Comparison of ENCODE assay signal across 20 cellular contexts in the genomic region with DNA sequence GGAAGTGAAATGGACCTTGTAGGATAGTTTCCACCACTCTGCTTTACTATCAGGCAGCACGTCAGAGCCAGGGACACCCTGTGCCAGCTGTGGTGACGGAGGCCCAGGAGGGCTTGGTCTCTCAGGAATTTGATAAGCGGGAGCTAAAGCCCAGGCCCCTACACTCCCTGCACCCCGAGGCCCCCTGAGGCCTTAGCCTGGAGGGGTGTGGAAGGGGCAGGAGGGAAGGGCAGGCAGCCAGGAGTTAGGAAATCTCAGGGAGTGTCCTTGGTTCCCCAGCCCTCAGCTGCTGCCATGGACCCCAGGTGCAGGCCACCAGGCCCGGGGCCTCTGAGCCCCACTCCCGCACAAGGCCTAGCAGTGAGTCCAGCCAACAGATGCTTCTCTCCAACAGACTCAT. TPM values are rescaled to one million over a fixed set of nuclear protein-coding genes. Genes with fewer than 3 reads are reported as not detected.
A peak's percentile ranks its signal among the peaks of the same experiment; 100 is the strongest.
DNase-seq lines count a peak whose midpoint lies in the region; ATAC-seq and TF ChIP-seq lines count a peak whose summit lies in the region.
"Had no signal": no experiment of that assay in that cellular context is flagged by ENCODE, and none has a peak within 500 bp of the region (broad histone marks: within the 10 kb centered on the region; RNA-seq: fewer than 3 reads in every experiment).

No MANE protein-coding gene starts in this region.

- ATAC-seq in SK-N-SH treated with all-trans-retinoic acid at 6 μM for 48 hours (no peak; the same call in 2 of the 3 replicates), heart left ventricle (peak; percentile 76 to 89 (median 82)), upper lobe of right lung (peak; percentile 26)
- ATAC-seq: HCT116 had no signal

- H3K36me3 ChIP-seq in SK-N-SH (replicated peaks in 1 of 2; ENCODE audit: control insufficient read depth in 1 of 2, insufficient read depth in 2 of 2, low read length in 1 of 2): peaks cover 0 to 4% of the 10 kb centered on the region in 2 experiments
- peaks cover 0 to 31% (median 5%) of the 10 kb centered on the region in 9 donors for H3K36me3 ChIP-seq in heart left ventricle
- peaks cover 17% of the 10 kb centered on the region for H3K36me3 ChIP-seq in upper lobe of right lung

- TF ChIP-seq CTCF in SK-N-SH (IDR thresholded peaks at IDR 0.05): no peak
- no peak for TF ChIP-seq CTCF in heart left ventricle (IDR thresholded peaks at IDR 0.05)
- TF ChIP-seq CTCF in nephron (IDR thresholded peaks at IDR 0.05; ENCODE audit: unreplicated experiment in 3 of 3): no peak
- TF ChIP-seq CTCF in upper lobe of right lung (IDR thresholded peaks at IDR 0.05): no peak

- no peak overlapping the region for H3K9ac ChIP-seq in SK-N-SH

- H3F3A ChIP-seq in SK-N-SH (replicated peaks; ENCODE audit: insufficient read depth): no peaks in the 10 kb centered on the region

- H3K9me3 ChIP-seq in SK-N-SH: no peaks in the 10 kb centered on the region
- H3K9me3 ChIP-seq in heart left ventricle: no peaks in the 10 kb centered on the region
- no peaks in the 10 kb centered on the region for H3K9me3 ChIP-seq in upper lobe of right lung
- H3K9me3 ChIP-seq: upper lobe of left lung had no signal

- peaks cover 3% of the 10 kb centered on the region for H3K36me3 Mint-ChIP-seq in nephron (ENCODE audit: low read depth)
- H3K36me3 Mint-ChIP-seq in activated CD4-positive, alpha-beta memory T cell treated with anti-CD3 and anti-CD28 coated beads for 36 hours: no peaks in the 10 kb centered on the region
- H3K36me3 Mint-ChIP-seq: activated naive CD8-positive, alpha-beta T cell treated with anti-CD3 and anti-CD28 coated beads, Interleukin-2, amount 10 ng/mL, durations not matched to agents 7 days and 5 days had no signal

- H3K4me1 Mint-ChIP-seq in nephron: peaks cover 10% of the 10 kb centered on the region
- H3K4me1 Mint-ChIP-seq in activated CD4-positive, alpha-beta memory T cell treated with anti-CD3 and anti-CD28 coated beads for 36 hours (ENCODE audit: low read depth): no peaks in the 10 kb centered on the region
- H3K4me1 Mint-ChIP-seq: activated CD4-positive, alpha-beta T cell treated with anti-CD3 and anti-CD28 coated beads, Interleukin-2, amount 10 ng/mL, durations not matched to agents 7 days and 5 days; activated naive CD8-positive, alpha-beta T cell treated with anti-CD3 and anti-CD28 coated beads, Interleukin-2, amount 10 ng/mL, durations not matched to agents 7 days and 5 days had no signal

- intact Hi-C loops in heart left ventricle (cut with DNase I) (no loop called here), upper lobe of right lung (cut with DNase I) (no loop called here)
- intact Hi-C loops in activated CD4-positive, alpha-beta memory T cell treated with anti-CD3 and anti-CD28 coated beads for 36 hours (cut with micrococcal nuclease): no loop called here

- H3K4me1 ChIP-seq in SK-N-SH (ENCODE audit: control insufficient read depth in 1 of 2, insufficient read depth in 2 of 2, low read depth in 1 of 2, low read length in 1 of 2): peaks cover 0 to 21% of the 10 kb centered on the region in 2 experiments; a peak in 1 of 4 replicates
- peaks cover 0 to 28% (median 13%) of the 10 kb centered on the region in 12 donors for H3K4me1 ChIP-seq in heart left ventricle
- H3K4me1 ChIP-seq in upper lobe of right lung: no peaks in the 10 kb centered on the region

- peak overlapping the region; percentile 79 to 88 (median 88) for H3K27ac Mint-ChIP-seq in nephron
- H3K27ac Mint-ChIP-seq in activated CD4-positive, alpha-beta memory T cell treated with anti-CD3 and anti-CD28 coated beads for 36 hours: no peak overlapping the region
- H3K27ac Mint-ChIP-seq: activated CD4-positive, alpha-beta T cell treated with anti-CD3 and anti-CD28 coated beads, Interleukin-2, amount 10 ng/mL, durations not matched to agents 7 days and 5 days; activated naive CD8-positive, alpha-beta T cell treated with anti-CD3 and anti-CD28 coated beads, Interleukin-2, amount 10 ng/mL, durations not matched to agents 7 days and 5 days had no signal

- no peak for TF ChIP-seq EP300 in SK-N-SH (IDR thresholded peaks at IDR 0.05; ENCODE audit: borderline replicate concordance in 1 of 2, low read depth in 1 of 2, low read length in 1 of 2)

- CTCF ChIA-PET in SK-N-SH (lab: Yijun Ruan, JAX): interaction anchor here (1.0 to 1.4 kb wide), 3 partner anchors 25 to 370 kb away, joined by 3 to 4 read pairs (median 3); no protein-coding TSS in a partner anchor
- CTCF ChIA-PET in activated CD4-positive, alpha-beta memory T cell treated with anti-CD3 and anti-CD28 coated beads for 36 hours (lab: Charles Lee): interaction anchor here (0.6 kb wide), 1 partner anchor 702 kb away, joined by 3 read pairs; no protein-coding TSS in a partner anchor

- H3K27ac ChIP-seq in SK-N-SH (ENCODE audit: low read depth in 2 of 2, low read length in 1 of 2): peak overlapping the region in 1 of 2 experiments; percentile 66; a peak in 2 of 4 replicates
- H3K27ac ChIP-seq in heart left ventricle: peak overlapping the region in 10 of 12 donors; percentile 30 to 86 (median 47)
- H3K27ac ChIP-seq in upper lobe of right lung: no peak overlapping the region
- H3K27ac ChIP-seq: C4-2B had no signal

- POLR2A ChIA-PET in SK-N-SH (lab: Yijun Ruan, JAX): interaction anchor here (1.1 kb wide), 1 partner anchor 38 kb away, joined by 3 read pairs; no protein-coding TSS in a partner anchor
- POLR2A ChIA-PET in activated CD4-positive, alpha-beta memory T cell treated with anti-CD3 and anti-CD28 coated beads for 36 hours (lab: Charles Lee): no interaction called here

- H3K4me3 ChIP-seq in SK-N-SH (ENCODE audit: low read depth in 2 of 2, low read length in 1 of 2) (no peak overlapping the region), heart left ventricle (no peak overlapping the region), upper lobe of right lung (no peak overlapping the region)
- H3K4me3 ChIP-seq: upper lobe of left lung had no signal

- H3K79me2 ChIP-seq in SK-N-SH (ENCODE audit: insufficient read depth): no peaks in the 10 kb centered on the region

- no peak overlapping the region for H3K4me3 Mint-ChIP-seq in nephron
- no peak overlapping the region for H3K4me3 Mint-ChIP-seq in activated CD4-positive, alpha-beta memory T cell treated with anti-CD3 and anti-CD28 coated beads for 36 hours
- H3K4me3 Mint-ChIP-seq: activated CD4-positive, alpha-beta T cell treated with anti-CD3 and anti-CD28 coated beads, Interleukin-2, amount 10 ng/mL, durations not matched to agents 7 days and 5 days; activated naive CD8-positive, alpha-beta T cell treated with anti-CD3 and anti-CD28 coated beads, Interleukin-2, amount 10 ng/mL, durations not matched to agents 7 days and 5 days had no signal

- no peak for TF ChIP-seq RAD21 in SK-N-SH (IDR thresholded peaks at IDR 0.05; ENCODE audit: low read length)

- no peak overlapping the region for H2AFZ ChIP-seq in SK-N-SH (ENCODE audit: low read depth)

- H3K9me2 ChIP-seq in SK-N-SH: no peaks in the 10 kb centered on the region

- H3K27me3 ChIP-seq in SK-N-SH (ENCODE audit: insufficient read depth) (0 out of 2 replicates have a peak, but pooled peaks cover 5% of the 10 kb centered on the region), heart left ventricle (no peaks in the 10 kb centered on the region), upper lobe of right lung (no peaks in the 10 kb centered on the region)
- H3K27me3 ChIP-seq: upper lobe of left lung had no signal

- peak; percentile 59 for DNase-seq in SK-N-SH
- DNase-seq in heart left ventricle: peak in 4 of 5 donors; percentile 22 to 89 (median 42)
- DNase-seq in upper lobe of right lung: no peak
- no peak for DNase-seq in NCI-H774 (lab: John Stamatoyannopoulos, UW)
- DNase-seq in NCI-H1436 treated with DMSO at 0.1 percent for 48 hours (lab: John Stamatoyannopoulos, UW): no peak
- DNase-seq in activated CD4-positive, alpha-beta memory T cell treated with anti-CD3 and anti-CD28 coated beads for 36 hours: no peak
- DNase-seq: 8988T; activated CD4-positive, alpha-beta T cell treated with anti-CD3 and anti-CD28 coated beads, Interleukin-2, amount 10 ng/mL, durations not matched to agents 7 days and 5 days; activated naive CD8-positive, alpha-beta T cell treated with anti-CD3 and anti-CD28 coated beads, Interleukin-2, amount 10 ng/mL, durations not matched to agents 7 days and 5 days; cerebellar nuclear complex; DND-41; Kasumi-1; NCI-H1436; NCI-H446 had no signal

- no peak for TF ChIP-seq POLR2A in heart left ventricle (IDR thresholded peaks at IDR 0.05)

- H4K20me1 ChIP-seq in SK-N-SH (ENCODE audit: insufficient read depth): no peaks in the 10 kb centered on the region

- no peaks in the 10 kb centered on the region for H3K9me3 Mint-ChIP-seq in nephron
- no peaks in the 10 kb centered on the region for H3K9me3 Mint-ChIP-seq in activated CD4-positive, alpha-beta memory T cell treated with anti-CD3 and anti-CD28 coated beads for 36 hours
- H3K9me3 Mint-ChIP-seq: activated CD4-positive, alpha-beta T cell treated with anti-CD3 and anti-CD28 coated beads, Interleukin-2, amount 10 ng/mL, durations not matched to agents 7 days and 5 days; activated naive CD8-positive, alpha-beta T cell treated with anti-CD3 and anti-CD28 coated beads, Interleukin-2, amount 10 ng/mL, durations not matched to agents 7 days and 5 days had no signal

- WGBS in SK-N-SH (ENCODE audit: low lambda C conversion rate): 93% methylated on average over 5 of the region's 6 CpGs
- 37 to 47% (median 45%) methylated on average over 6 of the region's 6 CpGs for WGBS in heart left ventricle, 4 donors

- H3K27me3 Mint-ChIP-seq in nephron (ENCODE audit: low read depth): no peaks in the 10 kb centered on the region
- no peaks in the 10 kb centered on the region for H3K27me3 Mint-ChIP-seq in activated CD4-positive, alpha-beta memory T cell treated with anti-CD3 and anti-CD28 coated beads for 36 hours
- H3K27me3 Mint-ChIP-seq: activated CD4-positive, alpha-beta T cell treated with anti-CD3 and anti-CD28 coated beads, Interleukin-2, amount 10 ng/mL, durations not matched to agents 7 days and 5 days; activated naive CD8-positive, alpha-beta T cell treated with anti-CD3 and anti-CD28 coated beads, Interleukin-2, amount 10 ng/mL, durations not matched to agents 7 days and 5 days had no signal

- H3K4me2 ChIP-seq in SK-N-SH: no peak overlapping the region

RNA-seq across cellular contexts. Expression of gene PDIA6, which starts 38.2 kb away (rescaled TPM):
- polyA plus RNA-seq in SK-N-SH (2012; rRNA removed) (308 and 325 TPM in 2 replicates), heart left ventricle (100 to 1,000 TPM in 1 of 2 donors, 10 to 100 TPM in 1; 32.0 to 402 TPM)
- 403 and 455 TPM in 2 replicates for polyA plus RNA-seq in SK-N-SH (2012; cell fraction: cytosol; rRNA removed)
- 95.0 and 163 TPM in 2 replicates for polyA plus RNA-seq in SK-N-SH (2012; cell fraction: nucleus; rRNA removed)
- total RNA-seq in heart left ventricle (100 to 1,000 TPM in 6 of 9 donors, 10 to 100 TPM in 3; 78.2 to 178 (median 110) TPM), upper lobe of right lung (180 TPM)
- total RNA-seq in activated CD4-positive, alpha-beta memory T cell treated with anti-CD3 and anti-CD28 coated beads for 36 hours: 100 to 1,000 TPM; 176 to 181 TPM

RNA-seq across cellular contexts. Expression of gene ATP6V1C2, which starts 53.0 kb away (rescaled TPM):
- 0.06 and 0.12 TPM in 2 replicates for polyA plus RNA-seq in SK-N-SH (2012; rRNA removed)
- polyA plus RNA-seq in SK-N-SH (2012; cell fraction: cytosol; rRNA removed): 0.10 and 0.15 TPM in 2 replicates
- 0.08 and 0.45 TPM in 2 replicates for polyA plus RNA-seq in SK-N-SH (2012; cell fraction: nucleus; rRNA removed)
- total RNA-seq in heart left ventricle: 1 to 10 TPM in 1 of 9 donors, under 1 TPM in 7, not detected in 1; 0.32 to 2.1 (median 0.48) TPM
- polyA plus RNA-seq in heart left ventricle: under 1 TPM; 0.47 to 0.50 TPM
- total RNA-seq in upper lobe of right lung: not detected
- total RNA-seq in activated CD4-positive, alpha-beta memory T cell treated with anti-CD3 and anti-CD28 coated beads for 36 hours: not detected
- total RNA-seq: activated CD4-positive, alpha-beta T cell treated with anti-CD3 and anti-CD28 coated beads, Interleukin-2, amount 10 ng/mL, durations not matched to agents 7 days and 5 days; activated naive CD8-positive, alpha-beta T cell treated with anti-CD3 and anti-CD28 coated beads, Interleukin-2, amount 10 ng/mL, durations not matched to agents 7 days and 5 days had no signal
- polyA plus RNA-seq: neural cell had no signal

Comparison
In these comparisons a context has a peak if more than half of its experiments do, and no peak if none do; other contexts are left out.
1. DNase-seq: peak in SK-N-SH (single experiment) and heart left ventricle (4 of 5); none in upper lobe of right lung (single experiment), NCI-H774 (single experiment), NCI-H1436 treated with DMSO at 0.1 percent for 48 hours (single experiment) and activated CD4-positive, alpha-beta memory T cell treated with anti-CD3 and anti-CD28 coated beads for 36 hours (single experiment).